Comparison of ENCODE assay signal across 7 cellular contexts in genomic region chr15:47987908-47988532, GRCh38.
A peak's percentile ranks its signal among the peaks of the same experiment; 100 is the strongest.
DNase-seq lines count a peak whose midpoint lies in the region; ATAC-seq, FAIRE-seq and TF ChIP-seq lines count a peak whose summit lies in the region.

No MANE protein-coding gene starts in this region.

- no peak overlapping the region for H3K9ac ChIP-seq in GM12878 (ENCODE audit: control insufficient read depth, insufficient read depth, low read length)

- peak; percentile 95 for ATAC-seq in GM21390 (IDR thresholded peaks at IDR 0.05; ENCODE audit: unreplicated experiment)
- peak; percentile 95 for ATAC-seq in HG03520 (IDR thresholded peaks at IDR 0.05; ENCODE audit: unreplicated experiment)
- ATAC-seq in GM12878 = peak; percentile 99
- peak; percentile 69 for ATAC-seq in stimulated activated naive CD8-positive, alpha-beta T cell treated with anti-CD3 and anti-CD28 coated beads, Interleukin-15, Interleukin-2, amounts not matched to agents 100 U/mL and 50 U/mL, for 24 hours

- in situ Hi-C loops in GM12878 (cut with MboI) = loop anchor here (10.0 to 25.0 kb wide), 2 partner anchors 513 to 1676 kb away; no protein-coding TSS in a partner anchor

- H2AFZ ChIP-seq in GM12878 (ENCODE audit: control insufficient read depth, low read depth, low read length) = no peak overlapping the region

- CTCF ChIA-PET in GM12878 (lab: Yijun Ruan, JAX) = interaction anchor here (0.5 to 5.9 kb wide), 35 partner anchors 9 to 1683 kb away, joined by 3 to 63 read pairs (median 4); no protein-coding TSS in a partner anchor

- 13% methylated on average over 3 of the region's 3 CpGs for WGBS in GM12878 (ENCODE audit: insufficient coverage, insufficient replicate concordance, low lambda C conversion rate, missing lambda C conversion rate)

- no peaks in the 10 kb centered on the region for H3K79me2 ChIP-seq in GM12878 (ENCODE audit: control insufficient read depth, insufficient read depth, low read length)

- no peaks in the 10 kb centered on the region for H3K36me3 ChIP-seq in GM12878 (ENCODE audit: control insufficient read depth in 2 of 2, insufficient read depth in 2 of 2, low read length in 1 of 2)

- H3K27ac ChIP-seq in GM12878 (ENCODE audit: control insufficient read depth, insufficient read depth) = no peak overlapping the region

- H4K20me1 ChIP-seq in GM12878 (ENCODE audit: control insufficient read depth, insufficient read depth) = no peaks in the 10 kb centered on the region

- no peaks in the 10 kb centered on the region for H3K9me3 ChIP-seq in GM12878 (replicated peaks; ENCODE audit: control insufficient read depth, insufficient read depth, low read length)

- TF ChIP-seq EP300 in GM12878 (IDR thresholded peaks at IDR 0.05; ENCODE audit: borderline replicate concordance in 1 of 2, control insufficient read depth in 1 of 2, low read depth in 2 of 2, low read length in 2 of 2) = no peak

- RAD21 ChIA-PET in GM12878 (lab: Charles Lee; ENCODE audit: unreplicated experiment) = interaction anchor here (0.6 to 3.0 kb wide), 13 partner anchors 28 to 793 kb away, joined by 3 to 56 read pairs (median 4); partner anchors contain the start of gene SEMA6D

- TF ChIP-seq CTCF in GM12878 (IDR thresholded peaks at IDR 0.05 in 2 of 3, conservative IDR thresholded peaks at IDR 0.05 in 1 of 3; ENCODE audit: control insufficient read depth in 2 of 3, extremely low read depth in 1 of 3, insufficient read depth in 1 of 3, low read depth in 3 of 3, low read length in 3 of 3) = peak; percentile 46 to 80 (median 59); a peak in 5 of 6 replicates

- peak; percentile 91 for FAIRE-seq in GM12878 (lab: Jason Lieb, UNC)

- DNase-seq in GM04504 (ENCODE audit: low read depth) (peak; percentile 19), NCI-H69 (lab: John Stamatoyannopoulos, UW) (peak; percentile 89), GM12878 (ENCODE audit: low read depth, low spot score) (peak; percentile 38), iPS-NIHi7 (ENCODE audit: extremely low spot score) (peak; percentile 61)
- no peak for DNase-seq in stimulated activated naive CD8-positive, alpha-beta T cell treated with anti-CD3 and anti-CD28 coated beads, Interleukin-15, Interleukin-2, amounts not matched to agents 100 U/mL and 50 U/mL, for 24 hours

- no TSS peak for BruUV-seq in GM12878 (replicated peaks; lab: Mats Ljungman, UMichigan)

- TF ChIP-seq POLR2A in GM12878 (IDR thresholded peaks at IDR 0.05; ENCODE audit: low read depth, low read length) = no peak

- H3K4me3 ChIP-seq in GM12878 = no peak overlapping the region

- H3K27me3 ChIP-seq in GM12878 (replicated peaks in 1 of 2; ENCODE audit: control insufficient read depth in 2 of 2, insufficient read depth in 2 of 2, low read length in 1 of 2) = no peaks in the 10 kb centered on the region

- POLR2A ChIA-PET in GM12878 (lab: Charles Lee) = no interaction called here

- H3K4me1 ChIP-seq in GM12878 (ENCODE audit: control insufficient read depth, insufficient read depth, low read length) = no peaks in the 10 kb centered on the region

- peak; percentile 95 for TF ChIP-seq RAD21 in GM12878 (IDR thresholded peaks at IDR 0.05; ENCODE audit: insufficient read depth, low read depth, low read length)

- SMC1A ChIA-PET in GM12878 (lab: Charles Lee; ENCODE audit: uncharacterized antibody, unreplicated experiment) = interaction anchor here (0.7 to 3.7 kb wide), 14 partner anchors 10 to 800 kb away, joined by 3 to 33 read pairs (median 4); no protein-coding TSS in a partner anchor

- intact Hi-C loops in GM12878 (cut with micrococcal nuclease; ENCODE audit: unreplicated experiment) = loop anchor here (1.0 to 5.0 kb wide), 5 partner anchors 76 to 792 kb away; no protein-coding TSS in a partner anchor

- H3K4me2 ChIP-seq in GM12878 (ENCODE audit: control insufficient read depth, insufficient read depth) = no peak overlapping the region

TF ChIP-seq in GM12878, 131 proteins besides CTCF, POLR2A, EP300 and RAD21:
- TF ChIP-seq SPI1 (IDR thresholded peaks at IDR 0.05; ENCODE audit: borderline replicate concordance, insufficient read depth, low read depth, low read length) (peak; percentile 45; the same call in 1 of the 2 replicates), SMC3 (IDR thresholded peaks at IDR 0.05; ENCODE audit: borderline replicate concordance, low read length) (peak; percentile 93), YY1 (IDR thresholded peaks at IDR 0.05; ENCODE audit: low read depth, low read length) (0 out of 2 replicates have a peak, but pooled peaks have one; percentile 19), BHLHE40 (IDR thresholded peaks at IDR 0.05; ENCODE audit: borderline replicate concordance in 1 of 2, low read depth in 2 of 2, low read length in 1 of 2) (0 out of 4 replicates have a peak, but pooled peaks of 1 of the 2 experiments have one; percentile 26), SMARCA5 (IDR thresholded peaks at IDR 0.05) (no peak)
